In genomic region chr17:72519598-72519936, GRCh38 we compare ENCODE assay signal across 21 cellular contexts.
DNase-seq lines count a peak whose midpoint lies in the region; ATAC-seq, FAIRE-seq and TF ChIP-seq lines count a peak whose summit lies in the region.
"Had no signal": no experiment of that assay in that cellular context is flagged by ENCODE, and none has a peak within 500 bp of the region (broad histone marks: within the 10 kb centered on the region; RNA-seq: fewer than 3 reads in every experiment).

No MANE protein-coding gene starts in this region.

- in situ Hi-C loops in K562 (cut with MboI), result no loop called here

- POLR2A ChIA-PET in Caco-2 (lab: Charles Lee) (interaction anchor here (1.0 to 1.2 kb wide), 3 partner anchors 53 to 399 kb away, joined by 4 to 9 read pairs (median 5); partner anchors contain the start of gene SOX9), K562 (lab: Yijun Ruan, JAX) (no interaction called here)

- peak overlapping the region; percentile 22; the same call in 1 of the 2 replicates for H3K4me3 ChIP-seq in Caco-2 (ENCODE audit: low read depth, low read length)
- H3K4me3 ChIP-seq in K562, result no peak overlapping the region
- peak overlapping the region; percentile 50 to 58 for H3K4me3 ChIP-seq in mucosa of rectum (ENCODE audit: low read length in 2 of 2)
- peak overlapping the region in 1 of 4 donors; percentile 16 for H3K4me3 ChIP-seq in stomach
- H3K4me3 ChIP-seq: adrenal gland, Peyer's patch, psoas muscle had no signal

- DNase-seq in Caco-2 (no peak), K562 (ENCODE audit: extremely low read depth in 1 of 4, low spot score in 3 of 4) (no peak), stomach (no peak), NCI-H510A (lab: John Stamatoyannopoulos, UW) (no peak)
- no peak for DNase-seq in stimulated activated CD4-positive, alpha-beta T cell treated with anti-CD3 and anti-CD28 coated beads, Interleukin-2, amount 100 ng/mL, for 24 hours
- DNase-seq: activated CD4-positive, alpha-beta T cell treated with anti-CD3 and anti-CD28 coated beads for 48 hours; activated naive CD4-positive, alpha-beta T cell treated with Interleukin-2 at 50 U/mL for 16 hours; activated T-cell treated with anti-CD3 and anti-CD28 coated beads, Interleukin-2, amount 50 U/mL, for 48 hours; adrenal gland; HFFc6; left ventricle myocardium superior; NCI-H524 treated with DMSO at 0.1 percent for 48 hours; NK-92 treated with Interleukin-12 subunit alpha and Interleukin-12 subunit beta, amount 100 ng/mL, for 24 hours; psoas muscle had no signal

- peaks cover 2% of the 10 kb centered on the region for H3K9me1 ChIP-seq in K562 (ENCODE audit: control insufficient read depth, insufficient read depth, low read length)

- H3K9me3 ChIP-seq in Caco-2, result no peaks in the 10 kb centered on the region
- H3K9me3 ChIP-seq in K562 (replicated peaks; ENCODE audit: control insufficient read depth, insufficient read depth, low read depth, low read length), result no peaks in the 10 kb centered on the region
- H3K9me3 ChIP-seq in mucosa of rectum (ENCODE audit: control insufficient read depth in 2 of 2, low read length in 2 of 2), result no peaks in the 10 kb centered on the region
- H3K9me3 ChIP-seq in stomach, result no peaks in the 10 kb centered on the region
- H3K9me3 ChIP-seq: adrenal gland, Peyer's patch, psoas muscle had no signal

- TF ChIP-seq POLR2A in K562 (conservative IDR thresholded peaks at IDR 0.05) (no peak), stomach (IDR thresholded peaks at IDR 0.05) (no peak)

- H3K27me3 Mint-ChIP-seq in Caco-2 (ENCODE audit: insufficient read depth, unreplicated experiment), result no peaks in the 10 kb centered on the region

- H3K9me3 Mint-ChIP-seq in Caco-2 (ENCODE audit: unreplicated experiment), result no peaks in the 10 kb centered on the region
- H3K9me3 Mint-ChIP-seq: HFFc6 had no signal

- H3K36me3 ChIP-seq in Caco-2 (ENCODE audit: control insufficient read depth, insufficient read depth, low read length) (no peaks in the 10 kb centered on the region), K562 (ENCODE audit: control insufficient read depth, insufficient read depth, low read length) (no peaks in the 10 kb centered on the region), mucosa of rectum (ENCODE audit: control insufficient read depth in 2 of 2, insufficient read depth in 2 of 2, low read length in 2 of 2) (no peaks in the 10 kb centered on the region), stomach (no peaks in the 10 kb centered on the region)
- H3K36me3 ChIP-seq: adrenal gland, Peyer's patch had no signal

- H3K27me3 ChIP-seq in Caco-2 (replicated peaks; ENCODE audit: control insufficient read depth, insufficient read depth, low read length) (no peaks in the 10 kb centered on the region), K562 (ENCODE audit: control insufficient read depth in 2 of 2, insufficient read depth in 2 of 2, low read length in 2 of 2) (peaks cover 0 to 3% of the 10 kb centered on the region in 2 experiments; a peak in 1 of 5 replicates), mucosa of rectum (ENCODE audit: control insufficient read depth in 2 of 2, insufficient read depth in 2 of 2, low read length in 2 of 2) (no peaks in the 10 kb centered on the region), stomach (peaks cover 0 to 2% (median 0%) of the 10 kb centered on the region in 3 donors)
- H3K27me3 ChIP-seq: adrenal gland, Peyer's patch had no signal

- no peaks in the 10 kb centered on the region for H3K79me2 ChIP-seq in K562 (ENCODE audit: control insufficient read depth, insufficient read depth, low read length)

- H3K4me1 ChIP-seq in Caco-2 (peaks cover 41% of the 10 kb centered on the region), K562 (replicated peaks in 1 of 2; ENCODE audit: control insufficient read depth in 2 of 2, insufficient read depth in 2 of 2, low read length in 2 of 2) (no peaks in the 10 kb centered on the region), mucosa of rectum (ENCODE audit: control insufficient read depth in 2 of 2, insufficient read depth in 2 of 2, low read length in 2 of 2) (peaks cover 27 to 47% of the 10 kb centered on the region in 2 donors), stomach (peaks cover 46 to 72% (median 57%) of the 10 kb centered on the region in 4 donors)
- H3K4me1 ChIP-seq: adrenal gland, psoas muscle had no signal

- no TSS peak for BruUV-seq in Caco-2 (replicated peaks; lab: Mats Ljungman, UMichigan)
- no TSS peak for BruUV-seq in K562 (replicated peaks; lab: Mats Ljungman, UMichigan)

- no peak for FAIRE-seq in K562 (lab: Jason Lieb, UNC)
- FAIRE-seq: bronchial epithelial cell, D721Med had no signal

- H3K27ac Mint-ChIP-seq in Caco-2 (ENCODE audit: unreplicated experiment), result peak overlapping the region; percentile 20
- H3K27ac Mint-ChIP-seq: HFFc6 had no signal

- no peaks in the 10 kb centered on the region for H3K36me3 Mint-ChIP-seq in Caco-2 (ENCODE audit: insufficient read depth, unreplicated experiment)

- H3K4me2 ChIP-seq in K562 (ENCODE audit: insufficient read depth, low read length), result no peak overlapping the region
- H3K4me2 ChIP-seq: KMS-11 had no signal

- TF ChIP-seq RAD21 in K562 (CRISPR knock-in tag; conservative IDR thresholded peaks at IDR 0.05 in 1 of 2, IDR thresholded peaks at IDR 0.05 in 1 of 2), result no peak

- ATAC-seq in K562 (no peak), HG03039 (IDR thresholded peaks at IDR 0.05; ENCODE audit: unreplicated experiment) (no peak), GM18502 (IDR thresholded peaks at IDR 0.05; ENCODE audit: poor library complexity, unreplicated experiment) (no peak)
- ATAC-seq: left ventricle myocardium superior, psoas muscle had no signal

- WGBS in K562 (ENCODE audit: insufficient coverage, low coverage, missing lambda C conversion rate), result 0% methylated on average over 6 of the region's 6 CpGs
- 56 to 72% (median 67%) methylated on average over 6 of the region's 6 CpGs for WGBS in stomach, 5 donors

- H3K4me1 Mint-ChIP-seq in Caco-2 (ENCODE audit: low read depth, unreplicated experiment), result peaks cover 21% of the 10 kb centered on the region

- H3K9ac ChIP-seq in K562 (ENCODE audit: insufficient read depth in 1 of 2, low read depth in 2 of 2, low read length in 2 of 2) (no peak overlapping the region), mucosa of rectum (ENCODE audit: low read depth in 1 of 2, low read length in 2 of 2) (peak overlapping the region; percentile 19 to 52)
- H3K9ac ChIP-seq: KMS-11 had no signal

- no peaks in the 10 kb centered on the region for H4K20me1 ChIP-seq in K562 (replicated peaks; ENCODE audit: control insufficient read depth, insufficient read depth, low read length)

- no peak overlapping the region for H2AFZ ChIP-seq in K562 (ENCODE audit: low read depth, low read length)

- TF ChIP-seq EP300 in K562 (IDR thresholded peaks at IDR 0.05; ENCODE audit: low read length) (no peak), stomach (IDR thresholded peaks at IDR 0.05) (no peak)

- TF ChIP-seq CTCF in Caco-2 (IDR thresholded peaks at IDR 0.05; ENCODE audit: insufficient read depth in 1 of 2, low read depth in 1 of 2, low read length in 1 of 2, severe bottlenecking in 1 of 2, unreplicated experiment in 1 of 2) (no peak), K562 (IDR thresholded peaks at IDR 0.05 in 2 of 3, conservative IDR thresholded peaks at IDR 0.05 in 1 of 3; ENCODE audit: insufficient read depth in 2 of 3, low read depth in 1 of 3, low read length in 3 of 3) (no peak), stomach (IDR thresholded peaks at IDR 0.05) (no peak)

- CTCF ChIA-PET in Caco-2 (lab: Charles Lee), result interaction anchor here (0.8 to 1.2 kb wide), 4 partner anchors 19 to 399 kb away, joined by 3 to 5 read pairs (median 3); partner anchors contain the start of gene SOX9
- CTCF ChIA-PET in K562 (lab: Yijun Ruan, JAX; ENCODE audit: low intra/inter-chr PET ratio), result no interaction called here

- no peak overlapping the region for H3K27ac ChIP-seq in K562 (ENCODE audit: extremely low read depth, low read depth, low read length)
- peak overlapping the region; percentile 87 to 89 for H3K27ac ChIP-seq in mucosa of rectum (ENCODE audit: low read depth in 2 of 2, low read length in 2 of 2)
- peak overlapping the region; percentile 80 to 90 (median 83) for H3K27ac ChIP-seq in stomach
- H3K27ac ChIP-seq: adrenal gland, KMS-11, psoas muscle had no signal

- intact Hi-C loops in Caco-2 (cut with micrococcal nuclease; ENCODE audit: unreplicated experiment) (loop anchor here (1.0 to 5.0 kb wide), 5 partner anchors 17 to 397 kb away; partner anchors contain the start of gene SOX9), K562 (cut with micrococcal nuclease) (no loop called here), stomach (cut with DNase I; ENCODE audit: low total_unique reads) (no loop called here)

- peak overlapping the region; percentile 61 for H3K4me3 Mint-ChIP-seq in Caco-2 (ENCODE audit: unreplicated experiment)
- H3K4me3 Mint-ChIP-seq: HFFc6 had no signal

TF ChIP-seq in K562, 482 proteins besides CTCF, POLR2A, EP300 and RAD21 (continues in another document):
- TF ChIP-seq RBM25 (IDR thresholded peaks at IDR 0.05; ENCODE audit: low read depth, low read length, severe bottlenecking) (peak; percentile 33), XRCC3 (IDR thresholded peaks at IDR 0.05) (no peak), ZSCAN29 (IDR thresholded peaks at IDR 0.05) (no peak), SMAD4 (CRISPR knock-in tag; conservative IDR thresholded peaks at IDR 0.05) (no peak)

Comparison
In these comparisons a context has a peak if more than half of its experiments do, and no peak if none do; other contexts are left out.
1. H3K9ac ChIP-seq: peak in mucosa of rectum (2 of 2); none in K562 (0 of 2).